ENCODE assay signal across 14 cellular contexts in the genomic region with DNA sequence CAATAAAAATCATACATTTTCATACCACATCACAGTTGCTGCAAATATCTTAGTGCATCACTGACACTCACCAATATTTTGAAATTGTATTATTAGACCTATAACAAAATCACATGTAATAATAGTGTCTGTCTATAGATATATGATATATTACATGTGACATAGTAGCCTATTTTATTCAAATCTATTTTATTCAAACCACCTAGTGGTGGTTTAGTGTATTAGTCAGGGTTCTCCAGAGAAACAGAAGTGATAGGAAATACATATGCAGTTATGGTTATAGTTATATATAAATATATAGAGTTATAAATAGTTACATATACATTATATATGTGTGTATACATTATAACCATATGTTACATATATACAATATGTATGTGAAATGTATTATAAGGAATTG.
DNase-seq lines count a peak whose midpoint lies in the region; ATAC-seq and TF ChIP-seq lines count a peak whose summit lies in the region.
"Had no signal": no experiment of that assay in that cellular context is flagged by ENCODE, and none has a peak within 500 bp of the region (broad histone marks: within the 10 kb centered on the region; RNA-seq: fewer than 3 reads in every experiment).

No MANE protein-coding gene starts in this region.

- H3K27ac ChIP-seq in endodermal cell (ENCODE audit: low read depth, low read length) (no peak overlapping the region), smooth muscle cell (ENCODE audit: low read depth) (no peak overlapping the region)

- peak; percentile 44 for TF ChIP-seq CTCF in activated CD8-positive, alpha-beta T cell treated with anti-CD3 and anti-CD28 coated beads for 36 hours (IDR thresholded peaks at IDR 0.05)
- TF ChIP-seq CTCF in endodermal cell (conservative IDR thresholded peaks at IDR 0.05) (peak; percentile 65), smooth muscle cell (IDR thresholded peaks at IDR 0.05; ENCODE audit: borderline replicate concordance, insufficient read depth, poor library complexity, severe bottlenecking) (peak; percentile 31)

- no peaks in the 10 kb centered on the region for H3K79me2 ChIP-seq in smooth muscle cell (ENCODE audit: low read depth)

- H3F3A ChIP-seq in smooth muscle cell (ENCODE audit: low read depth): no peaks in the 10 kb centered on the region

- H3K9me3 Mint-ChIP-seq in activated CD8-positive, alpha-beta T cell treated with anti-CD3 and anti-CD28 coated beads for 36 hours: no peaks in the 10 kb centered on the region
- H3K9me3 Mint-ChIP-seq in activated CD8-positive, alpha-beta T cell treated with anti-CD3 and anti-CD28 coated beads, Interleukin-2, amount 10 ng/mL, durations not matched to agents 7 days and 5 days (ENCODE audit: insufficient read depth): peaks cover 3% of the 10 kb centered on the region
- H3K9me3 Mint-ChIP-seq in endodermal cell: peaks cover 23% of the 10 kb centered on the region
- H3K9me3 Mint-ChIP-seq: activated T-helper 17 cell treated with anti-CD3 and anti-CD28 coated beads, Interleukin-2, amount 50 U/mL, for 72 hours; T-helper 1 cell treated with Interleukin-12 subunit alpha and Interleukin-12 subunit beta and Interleukin-4 antibody, amounts not matched to agents 30 μg/mL and 1 μg/mL, for 36 hours had no signal

- H3K36me3 Mint-ChIP-seq in activated CD8-positive, alpha-beta T cell treated with anti-CD3 and anti-CD28 coated beads for 36 hours (ENCODE audit: low read depth): no peaks in the 10 kb centered on the region
- no peaks in the 10 kb centered on the region for H3K36me3 Mint-ChIP-seq in activated CD8-positive, alpha-beta T cell treated with anti-CD3 and anti-CD28 coated beads, Interleukin-2, amount 10 ng/mL, durations not matched to agents 7 days and 5 days (ENCODE audit: low read depth)
- H3K36me3 Mint-ChIP-seq in endodermal cell (ENCODE audit: low read depth): peaks cover 2% of the 10 kb centered on the region

- intact Hi-C loops in activated CD8-positive, alpha-beta T cell treated with anti-CD3 and anti-CD28 coated beads for 36 hours (cut with micrococcal nuclease): no loop called here

- no peak overlapping the region for H3K4me3 ChIP-seq in endodermal cell (ENCODE audit: low read length)
- H3K4me3 ChIP-seq in smooth muscle cell: no peak overlapping the region

- H3K9me3 ChIP-seq in endodermal cell (ENCODE audit: control insufficient read depth, low read length): peaks cover 19% of the 10 kb centered on the region
- no peaks in the 10 kb centered on the region for H3K9me3 ChIP-seq in smooth muscle cell (replicated peaks; ENCODE audit: low read depth)

- no peaks in the 10 kb centered on the region for H3K27me3 Mint-ChIP-seq in activated CD8-positive, alpha-beta T cell treated with anti-CD3 and anti-CD28 coated beads for 36 hours
- peaks cover 9% of the 10 kb centered on the region for H3K27me3 Mint-ChIP-seq in activated CD8-positive, alpha-beta T cell treated with anti-CD3 and anti-CD28 coated beads, Interleukin-2, amount 10 ng/mL, durations not matched to agents 7 days and 5 days (ENCODE audit: low read depth)
- no peaks in the 10 kb centered on the region for H3K27me3 Mint-ChIP-seq in endodermal cell (ENCODE audit: insufficient read depth)
- H3K27me3 Mint-ChIP-seq: activated T-helper 17 cell treated with anti-CD3 and anti-CD28 coated beads, Interleukin-2, amount 50 U/mL, for 72 hours had no signal

- POLR2A ChIA-PET in activated CD8-positive, alpha-beta T cell treated with anti-CD3 and anti-CD28 coated beads for 36 hours (lab: Charles Lee): no interaction called here
- POLR2A ChIA-PET in activated CD8-positive, alpha-beta T cell treated with anti-CD3 and anti-CD28 coated beads, Interleukin-2, amount 10 ng/mL, durations not matched to agents 7 days and 5 days (lab: Charles Lee): no interaction called here

- no peaks in the 10 kb centered on the region for H3K4me1 ChIP-seq in endodermal cell (ENCODE audit: control insufficient read depth, insufficient read depth, low read length)
- H3K4me1 ChIP-seq in smooth muscle cell (ENCODE audit: low read depth): no peaks in the 10 kb centered on the region

- H3K9ac ChIP-seq in endodermal cell (ENCODE audit: extremely low read depth, low read length, poor library complexity, severe bottlenecking) (no peak overlapping the region), smooth muscle cell (ENCODE audit: low read depth) (no peak overlapping the region)

- H3K27ac Mint-ChIP-seq in activated CD8-positive, alpha-beta T cell treated with anti-CD3 and anti-CD28 coated beads for 36 hours: no peak overlapping the region
- no peak overlapping the region for H3K27ac Mint-ChIP-seq in activated CD8-positive, alpha-beta T cell treated with anti-CD3 and anti-CD28 coated beads, Interleukin-2, amount 10 ng/mL, durations not matched to agents 7 days and 5 days
- H3K27ac Mint-ChIP-seq in endodermal cell: no peak overlapping the region
- H3K27ac Mint-ChIP-seq: activated T-helper 17 cell treated with anti-CD3 and anti-CD28 coated beads, Interleukin-2, amount 50 U/mL, for 72 hours; T-helper 1 cell treated with Interleukin-12 subunit alpha and Interleukin-12 subunit beta and Interleukin-4 antibody, amounts not matched to agents 30 μg/mL and 1 μg/mL, for 36 hours had no signal

- ATAC-seq in activated CD8-positive, alpha-beta T cell treated with anti-CD3 and anti-CD28 coated beads for 36 hours: no peak
- ATAC-seq in activated CD8-positive, alpha-beta T cell treated with anti-CD3 and anti-CD28 coated beads, Interleukin-2, amount 10 ng/mL, durations not matched to agents 7 days and 5 days: no peak
- ATAC-seq: activated T-helper 17 cell treated with anti-CD3 and anti-CD28 coated beads, Interleukin-2, amount 50 U/mL, for 72 hours had no signal

- no peak for DNase-seq in activated CD8-positive, alpha-beta T cell treated with anti-CD3 and anti-CD28 coated beads for 36 hours
- DNase-seq in activated CD8-positive, alpha-beta T cell treated with anti-CD3 and anti-CD28 coated beads, Interleukin-2, amount 10 ng/mL, durations not matched to agents 7 days and 5 days: no peak
- peak; percentile 27 for DNase-seq in NAMALWA (ENCODE audit: low spot score)
- DNase-seq in endodermal cell: no peak
- DNase-seq in smooth muscle cell (lab: John Stamatoyannopoulos, UW; ENCODE audit: unreplicated experiment): no peak
- DNase-seq in SHP77 (lab: John Stamatoyannopoulos, UW): no peak
- no peak for DNase-seq in NCI-H2029 treated with DMSO at 0.1 percent for 48 hours (lab: John Stamatoyannopoulos, UW)
- DNase-seq in amniotic stem cell (lab: John Stamatoyannopoulos, UW): no peak
- DNase-seq: activated CD4-positive, alpha-beta T cell treated with anti-CD3 and anti-CD28 coated beads, Interleukin-2, amount 50 U/mL, for 48 hours; DMS153; effector memory CD4-positive, alpha-beta T cell; head of caudate nucleus had no signal

- no peaks in the 10 kb centered on the region for H3K4me1 Mint-ChIP-seq in activated CD8-positive, alpha-beta T cell treated with anti-CD3 and anti-CD28 coated beads for 36 hours (ENCODE audit: low read depth)
- H3K4me1 Mint-ChIP-seq in activated CD8-positive, alpha-beta T cell treated with anti-CD3 and anti-CD28 coated beads, Interleukin-2, amount 10 ng/mL, durations not matched to agents 7 days and 5 days (ENCODE audit: low read depth): no peaks in the 10 kb centered on the region
- H3K4me1 Mint-ChIP-seq in endodermal cell: no peaks in the 10 kb centered on the region
- H3K4me1 Mint-ChIP-seq: activated T-helper 17 cell treated with anti-CD3 and anti-CD28 coated beads, Interleukin-2, amount 50 U/mL, for 72 hours had no signal

- CTCF ChIA-PET in activated CD8-positive, alpha-beta T cell treated with anti-CD3 and anti-CD28 coated beads for 36 hours (lab: Charles Lee): interaction anchor here (1.0 kb wide), 1 partner anchor 10 kb away, joined by 4 read pairs; no protein-coding TSS in a partner anchor
- CTCF ChIA-PET in activated CD8-positive, alpha-beta T cell treated with anti-CD3 and anti-CD28 coated beads, Interleukin-2, amount 10 ng/mL, durations not matched to agents 7 days and 5 days (lab: Charles Lee): no interaction called here

- no peaks in the 10 kb centered on the region for H3K36me3 ChIP-seq in endodermal cell (ENCODE audit: control insufficient read depth, insufficient read depth, low read length)
- no peaks in the 10 kb centered on the region for H3K36me3 ChIP-seq in smooth muscle cell (ENCODE audit: low read depth)

- no peak overlapping the region for H3K4me3 Mint-ChIP-seq in activated CD8-positive, alpha-beta T cell treated with anti-CD3 and anti-CD28 coated beads for 36 hours
- no peak overlapping the region for H3K4me3 Mint-ChIP-seq in activated CD8-positive, alpha-beta T cell treated with anti-CD3 and anti-CD28 coated beads, Interleukin-2, amount 10 ng/mL, durations not matched to agents 7 days and 5 days
- no peak overlapping the region for H3K4me3 Mint-ChIP-seq in endodermal cell
- H3K4me3 Mint-ChIP-seq: activated T-helper 17 cell treated with anti-CD3 and anti-CD28 coated beads, Interleukin-2, amount 50 U/mL, for 72 hours; T-helper 1 cell treated with Interleukin-12 subunit alpha and Interleukin-12 subunit beta and Interleukin-4 antibody, amounts not matched to agents 30 μg/mL and 1 μg/mL, for 36 hours had no signal

- H3K27me3 ChIP-seq in endodermal cell (ENCODE audit: control insufficient read depth, insufficient read depth, low read length, poor library complexity, severe bottlenecking) (no peaks in the 10 kb centered on the region), smooth muscle cell (ENCODE audit: low read depth) (no peaks in the 10 kb centered on the region)

- no peaks in the 10 kb centered on the region for H4K20me1 ChIP-seq in smooth muscle cell (ENCODE audit: low read depth)

- H2AFZ ChIP-seq in smooth muscle cell (ENCODE audit: low read depth): no peak overlapping the region

- no peak overlapping the region for H3K4me2 ChIP-seq in smooth muscle cell
